Comparison of ENCODE assay signal across 1 cellular context in the genomic region with DNA sequence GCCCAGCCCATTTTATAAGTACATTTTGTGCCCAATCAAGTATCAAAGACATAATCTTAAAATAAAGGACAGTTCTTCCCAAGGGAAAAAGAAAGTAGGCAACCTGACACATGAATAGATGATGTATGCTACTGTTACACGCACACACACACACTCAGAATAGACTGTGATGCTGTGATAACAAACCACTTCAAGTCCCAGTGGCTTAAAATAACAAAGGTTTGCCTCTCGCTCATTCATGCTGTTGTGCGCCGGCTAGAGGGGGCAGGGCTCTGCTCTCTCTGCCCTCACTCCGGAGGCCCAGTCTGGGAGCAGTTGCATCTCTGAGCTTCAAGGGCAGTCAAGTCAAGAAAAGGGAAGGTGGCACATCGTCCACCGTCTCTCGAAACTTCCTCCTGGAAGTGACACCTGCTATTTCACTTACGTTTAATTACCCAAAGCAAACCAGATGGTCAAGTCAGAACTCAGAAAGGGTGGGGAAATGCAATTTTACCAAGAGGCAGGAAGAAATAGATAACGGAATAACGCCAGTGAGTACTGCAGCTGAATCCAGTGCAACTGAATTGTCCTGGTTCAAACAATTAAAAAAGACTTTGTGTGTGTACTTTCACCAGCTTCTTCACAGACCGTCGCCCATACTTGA.
A peak's percentile ranks its signal among the peaks of the same experiment; 100 is the strongest.
TF ChIP-seq lines count a peak whose summit lies in the region.

No MANE protein-coding gene starts in this region.

TF ChIP-seq in GM12878, 131 proteins besides CTCF, POLR2A, EP300 and RAD21 (continued from another document and continues in another):
- TF ChIP-seq RELB (IDR thresholded peaks at IDR 0.05; ENCODE audit: low read depth) (peak; percentile 76), RELA (IDR thresholded peaks at IDR 0.05; ENCODE audit: borderline replicate concordance, partially characterized antibody) (peak; percentile 59), RAD51 (IDR thresholded peaks at IDR 0.05) (no peak), IRF4 (IDR thresholded peaks at IDR 0.05; ENCODE audit: low read depth, low read length) (peak; percentile 71), PBX3 (IDR thresholded peaks at IDR 0.05; ENCODE audit: insufficient replicate concordance, low read depth, low read length) (peak; percentile 81), ZSCAN29 (IDR thresholded peaks at IDR 0.05) (no peak), CBFB (IDR thresholded peaks at IDR 0.05; ENCODE audit: low read depth) (peak; percentile 68), TCF12 (IDR thresholded peaks at IDR 0.05; ENCODE audit: low read depth, low read length) (peak; percentile 68), SIX5 (IDR thresholded peaks at IDR 0.05; ENCODE audit: low read depth, low read length, severe bottlenecking) (no peak), SPI1 (IDR thresholded peaks at IDR 0.05; ENCODE audit: borderline replicate concordance, insufficient read depth, low read depth, low read length) (peak; percentile 47; the same call in 1 of the 2 replicates), ZNF622 (IDR thresholded peaks at IDR 0.05) (no peak), REST (IDR thresholded peaks at IDR 0.05; ENCODE audit: low read depth, low read length) (no peak), KAT2A (conservative IDR thresholded peaks at IDR 0.05; ENCODE audit: control insufficient read depth, low read depth, low read length) (no peak), MEF2B (IDR thresholded peaks at IDR 0.05; ENCODE audit: partially characterized antibody, poor library complexity, severe bottlenecking) (peak; percentile 97), NFIC (IDR thresholded peaks at IDR 0.05; ENCODE audit: low read depth, low read length) (peak; percentile 85), GATAD2B (conservative IDR thresholded peaks at IDR 0.05; ENCODE audit: low read depth) (0 out of 2 replicates have a peak, but pooled peaks have one; percentile 70), ASH2L (IDR thresholded peaks at IDR 0.05; ENCODE audit: borderline replicate concordance, low read depth) (no peak), SP1 (IDR thresholded peaks at IDR 0.05; ENCODE audit: low read depth, low read length) (peak; percentile 60), RB1 (IDR thresholded peaks at IDR 0.05; ENCODE audit: borderline replicate concordance) (no peak), SMC3 (IDR thresholded peaks at IDR 0.05; ENCODE audit: borderline replicate concordance, low read length) (peak; percentile 25; the same call in 1 of the 2 replicates), SMAD5 (IDR thresholded peaks at IDR 0.05; ENCODE audit: low read depth) (0 out of 2 replicates have a peak, but pooled peaks have one; percentile 45), ZBTB4 (CRISPR knock-in tag; IDR thresholded peaks at IDR 0.05) (no peak), RUNX3 (IDR thresholded peaks at IDR 0.05; ENCODE audit: low read length) (peak; percentile 80), KDM1A (IDR thresholded peaks at IDR 0.05; ENCODE audit: borderline replicate concordance) (no peak)
- TF ChIP-seq, protein P1, sequence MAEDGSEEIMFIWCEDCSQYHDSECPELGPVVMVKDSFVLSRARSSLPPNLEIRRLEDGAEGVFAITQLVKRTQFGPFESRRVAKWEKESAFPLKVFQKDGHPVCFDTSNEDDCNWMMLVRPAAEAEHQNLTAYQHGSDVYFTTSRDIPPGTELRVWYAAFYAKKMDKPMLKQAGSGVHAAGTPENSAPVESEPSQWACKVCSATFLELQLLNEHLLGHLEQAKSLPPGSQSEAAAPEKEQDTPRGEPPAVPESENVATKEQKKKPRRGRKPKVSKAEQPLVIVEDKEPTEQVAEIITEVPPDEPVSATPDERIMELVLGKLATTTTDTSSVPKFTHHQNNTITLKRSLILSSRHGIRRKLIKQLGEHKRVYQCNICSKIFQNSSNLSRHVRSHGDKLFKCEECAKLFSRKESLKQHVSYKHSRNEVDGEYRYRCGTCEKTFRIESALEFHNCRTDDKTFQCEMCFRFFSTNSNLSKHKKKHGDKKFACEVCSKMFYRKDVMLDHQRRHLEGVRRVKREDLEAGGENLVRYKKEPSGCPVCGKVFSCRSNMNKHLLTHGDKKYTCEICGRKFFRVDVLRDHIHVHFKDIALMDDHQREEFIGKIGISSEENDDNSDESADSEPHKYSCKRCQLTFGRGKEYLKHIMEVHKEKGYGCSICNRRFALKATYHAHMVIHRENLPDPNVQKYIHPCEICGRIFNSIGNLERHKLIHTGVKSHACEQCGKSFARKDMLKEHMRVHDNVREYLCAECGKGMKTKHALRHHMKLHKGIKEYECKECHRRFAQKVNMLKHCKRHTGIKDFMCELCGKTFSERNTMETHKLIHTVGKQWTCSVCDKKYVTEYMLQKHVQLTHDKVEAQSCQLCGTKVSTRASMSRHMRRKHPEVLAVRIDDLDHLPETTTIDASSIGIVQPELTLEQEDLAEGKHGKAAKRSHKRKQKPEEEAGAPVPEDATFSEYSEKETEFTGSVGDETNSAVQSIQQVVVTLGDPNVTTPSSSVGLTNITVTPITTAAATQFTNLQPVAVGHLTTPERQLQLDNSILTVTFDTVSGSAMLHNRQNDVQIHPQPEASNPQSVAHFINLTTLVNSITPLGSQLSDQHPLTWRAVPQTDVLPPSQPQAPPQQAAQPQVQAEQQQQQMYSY (CRISPR knock-in tag; IDR thresholded peaks at IDR 0.05), result no peak
- TF ChIP-seq, protein P2, sequence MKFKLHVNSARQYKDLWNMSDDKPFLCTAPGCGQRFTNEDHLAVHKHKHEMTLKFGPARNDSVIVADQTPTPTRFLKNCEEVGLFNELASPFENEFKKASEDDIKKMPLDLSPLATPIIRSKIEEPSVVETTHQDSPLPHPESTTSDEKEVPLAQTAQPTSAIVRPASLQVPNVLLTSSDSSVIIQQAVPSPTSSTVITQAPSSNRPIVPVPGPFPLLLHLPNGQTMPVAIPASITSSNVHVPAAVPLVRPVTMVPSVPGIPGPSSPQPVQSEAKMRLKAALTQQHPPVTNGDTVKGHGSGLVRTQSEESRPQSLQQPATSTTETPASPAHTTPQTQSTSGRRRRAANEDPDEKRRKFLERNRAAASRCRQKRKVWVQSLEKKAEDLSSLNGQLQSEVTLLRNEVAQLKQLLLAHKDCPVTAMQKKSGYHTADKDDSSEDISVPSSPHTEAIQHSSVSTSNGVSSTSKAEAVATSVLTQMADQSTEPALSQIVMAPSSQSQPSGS (IDR thresholded peaks at IDR 0.05; ENCODE audit: low read length), result peak; percentile 86
- TF ChIP-seq, protein P3, sequence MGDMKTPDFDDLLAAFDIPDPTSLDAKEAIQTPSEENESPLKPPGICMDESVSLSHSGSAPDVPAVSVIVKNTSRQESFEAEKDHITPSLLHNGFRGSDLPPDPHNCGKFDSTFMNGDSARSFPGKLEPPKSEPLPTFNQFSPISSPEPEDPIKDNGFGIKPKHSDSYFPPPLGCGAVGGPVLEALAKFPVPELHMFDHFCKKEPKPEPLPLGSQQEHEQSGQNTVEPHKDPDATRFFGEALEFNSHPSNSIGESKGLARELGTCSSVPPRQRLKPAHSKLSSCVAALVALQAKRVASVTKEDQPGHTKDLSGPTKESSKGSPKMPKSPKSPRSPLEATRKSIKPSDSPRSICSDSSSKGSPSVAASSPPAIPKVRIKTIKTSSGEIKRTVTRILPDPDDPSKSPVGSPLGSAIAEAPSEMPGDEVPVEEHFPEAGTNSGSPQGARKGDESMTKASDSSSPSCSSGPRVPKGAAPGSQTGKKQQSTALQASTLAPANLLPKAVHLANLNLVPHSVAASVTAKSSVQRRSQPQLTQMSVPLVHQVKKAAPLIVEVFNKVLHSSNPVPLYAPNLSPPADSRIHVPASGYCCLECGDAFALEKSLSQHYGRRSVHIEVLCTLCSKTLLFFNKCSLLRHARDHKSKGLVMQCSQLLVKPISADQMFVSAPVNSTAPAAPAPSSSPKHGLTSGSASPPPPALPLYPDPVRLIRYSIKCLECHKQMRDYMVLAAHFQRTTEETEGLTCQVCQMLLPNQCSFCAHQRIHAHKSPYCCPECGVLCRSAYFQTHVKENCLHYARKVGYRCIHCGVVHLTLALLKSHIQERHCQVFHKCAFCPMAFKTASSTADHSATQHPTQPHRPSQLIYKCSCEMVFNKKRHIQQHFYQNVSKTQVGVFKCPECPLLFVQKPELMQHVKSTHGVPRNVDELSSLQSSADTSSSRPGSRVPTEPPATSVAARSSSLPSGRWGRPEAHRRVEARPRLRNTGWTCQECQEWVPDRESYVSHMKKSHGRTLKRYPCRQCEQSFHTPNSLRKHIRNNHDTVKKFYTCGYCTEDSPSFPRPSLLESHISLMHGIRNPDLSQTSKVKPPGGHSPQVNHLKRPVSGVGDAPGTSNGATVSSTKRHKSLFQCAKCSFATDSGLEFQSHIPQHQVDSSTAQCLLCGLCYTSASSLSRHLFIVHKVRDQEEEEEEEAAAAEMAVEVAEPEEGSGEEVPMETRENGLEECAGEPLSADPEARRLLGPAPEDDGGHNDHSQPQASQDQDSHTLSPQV (IDR thresholded peaks at IDR 0.05), result peak; percentile 73; the same call in 1 of the 2 replicates
- TF ChIP-seq, protein P4, sequence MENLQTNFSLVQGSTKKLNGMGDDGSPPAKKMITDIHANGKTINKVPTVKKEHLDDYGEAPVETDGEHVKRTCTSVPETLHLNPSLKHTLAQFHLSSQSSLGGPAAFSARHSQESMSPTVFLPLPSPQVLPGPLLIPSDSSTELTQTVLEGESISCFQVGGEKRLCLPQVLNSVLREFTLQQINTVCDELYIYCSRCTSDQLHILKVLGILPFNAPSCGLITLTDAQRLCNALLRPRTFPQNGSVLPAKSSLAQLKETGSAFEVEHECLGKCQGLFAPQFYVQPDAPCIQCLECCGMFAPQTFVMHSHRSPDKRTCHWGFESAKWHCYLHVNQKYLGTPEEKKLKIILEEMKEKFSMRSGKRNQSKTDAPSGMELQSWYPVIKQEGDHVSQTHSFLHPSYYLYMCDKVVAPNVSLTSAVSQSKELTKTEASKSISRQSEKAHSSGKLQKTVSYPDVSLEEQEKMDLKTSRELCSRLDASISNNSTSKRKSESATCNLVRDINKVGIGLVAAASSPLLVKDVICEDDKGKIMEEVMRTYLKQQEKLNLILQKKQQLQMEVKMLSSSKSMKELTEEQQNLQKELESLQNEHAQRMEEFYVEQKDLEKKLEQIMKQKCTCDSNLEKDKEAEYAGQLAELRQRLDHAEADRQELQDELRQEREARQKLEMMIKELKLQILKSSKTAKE (IDR thresholded peaks at IDR 0.05; ENCODE audit: low read depth, poor library complexity, severe bottlenecking), result peak; percentile 95
